ENCODE assay signal across 11 cellular contexts in genomic region chrX:154813801-154814200, GRCh38. TPM values are rescaled to one million over a fixed set of nuclear protein-coding genes. Genes with fewer than 3 reads are reported as not detected.
"Had no signal": no experiment of that assay in that cellular context is flagged by ENCODE, and none has a peak within 500 bp of the region (broad histone marks: within the 10 kb centered on the region; RNA-seq: fewer than 3 reads in every experiment).

No MANE protein-coding gene starts in this region.

- ATAC-seq: HepG2 had no signal

- DNase-seq: GOT3, H9, HCEC 1CT, HFFc6, Kasumi-1, KG1 had no signal

- FAIRE-seq: H54, HepG2 had no signal

- H3K27ac ChIP-seq: HL-60 had no signal

RNA-seq across cellular contexts. Expression of gene SMIM9, which starts 20.7 kb away (rescaled TPM):
- total RNA-seq: H9, HepG2, HFFc6, HT1080 had no signal
- polyA plus RNA-seq: HepG2, IgD-negative memory B cell had no signal
